ENCODE assay signal across 1 cellular context in genomic region chr7:99404977-99405320, GRCh38.
TF ChIP-seq lines count a peak whose summit lies in the region.

No MANE protein-coding gene starts in this region.

TF ChIP-seq in K562, 482 proteins besides CTCF, POLR2A, EP300 and RAD21:
- TF ChIP-seq POLR2G (IDR thresholded peaks at IDR 0.05; ENCODE audit: low read depth, low read length) (peak; percentile 1; the same call in 1 of the 2 replicates), RBFOX2 (IDR thresholded peaks at IDR 0.05; ENCODE audit: low read depth, low read length) (0 out of 2 replicates have a peak, but pooled peaks have one; percentile 9), POLR2AphosphoS5 (IDR thresholded peaks at IDR 0.05; ENCODE audit: control insufficient read depth, insufficient read depth, low read depth, low read length) (0 out of 2 replicates have a peak, but pooled peaks have one; percentile 13), CBFA2T3 (IDR thresholded peaks at IDR 0.05) (no peak)
TF ChIP-seq in K562: peak in this region for 3.
